ENCODE assay signal across 13 cellular contexts in the genomic region with DNA sequence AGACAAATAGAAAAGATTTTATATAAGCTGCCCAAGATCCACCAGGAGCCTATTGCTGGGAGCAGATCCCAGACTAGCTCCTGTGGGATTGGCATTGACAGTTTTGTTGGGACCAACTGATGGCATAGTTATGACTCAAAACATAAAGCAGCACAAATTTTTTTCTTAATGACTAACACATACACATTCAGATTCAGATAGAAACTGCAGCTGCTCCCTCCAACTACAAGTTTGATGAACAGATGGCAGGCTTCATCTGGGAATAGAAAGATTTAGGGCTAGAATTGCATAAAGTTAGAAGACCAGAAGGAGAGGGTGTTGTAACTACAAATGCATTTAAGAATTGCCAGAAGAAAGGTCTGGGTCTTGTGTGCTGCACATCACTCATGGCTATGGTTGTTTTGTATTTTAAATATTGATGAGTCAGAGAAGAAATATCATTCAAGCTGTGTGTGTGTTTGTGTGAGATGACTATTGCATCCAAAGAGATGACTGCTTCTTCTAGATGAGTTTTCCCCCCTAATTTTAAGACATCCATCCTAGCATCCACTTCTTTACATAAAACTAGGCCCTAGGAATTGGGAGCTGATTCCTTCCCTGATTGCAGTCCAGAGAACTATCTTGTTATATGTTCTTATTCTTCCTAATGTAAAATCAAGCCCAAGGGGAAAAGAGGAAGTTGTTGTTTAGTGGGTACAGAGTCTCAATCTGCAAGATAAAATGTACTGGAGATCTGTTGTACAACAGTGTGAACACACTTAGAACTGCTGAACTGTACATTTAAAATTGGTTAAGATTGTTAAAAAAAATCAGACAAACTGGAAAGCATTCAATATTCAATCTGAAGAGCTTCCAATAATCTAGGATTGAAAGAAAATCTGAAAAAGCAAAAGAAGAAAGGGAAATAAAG.
A peak's percentile ranks its signal among the peaks of the same experiment; 100 is the strongest.
DNase-seq lines count a peak whose midpoint lies in the region; ATAC-seq, FAIRE-seq and TF ChIP-seq lines count a peak whose summit lies in the region.
"Had no signal": no experiment of that assay in that cellular context is flagged by ENCODE, and none has a peak within 500 bp of the region (broad histone marks: within the 10 kb centered on the region; RNA-seq: fewer than 3 reads in every experiment).

No MANE protein-coding gene starts in this region.

- DNase-seq in LHCN-M2 (ENCODE audit: low read depth) (peak; percentile 59), left kidney (ENCODE audit: low read depth, low spot score) (peak; percentile 23), left lung (no peak), osteocyte (ENCODE audit: extremely low spot score, unreplicated experiment) (no peak), ACHN (no peak), kidney (no peak)
- DNase-seq: dermis blood vessel endothelial cell, DMS153, NCI-H1417 had no signal

- H3K4me1 ChIP-seq in left lung: no peaks in the 10 kb centered on the region
- no peaks in the 10 kb centered on the region for H3K4me1 ChIP-seq in kidney (ENCODE audit: control insufficient read depth in 1 of 2, insufficient read depth in 1 of 2, low read depth in 1 of 2, low read length in 2 of 2)
- H3K4me1 ChIP-seq: vagina had no signal

- ATAC-seq in GM18508 (IDR thresholded peaks at IDR 0.05; ENCODE audit: insufficient read depth, unreplicated experiment) (peak; percentile 59), HG02642 (IDR thresholded peaks at IDR 0.05; ENCODE audit: poor library complexity, unreplicated experiment) (peak; percentile 64), left lung (no peak)

- H3K27ac ChIP-seq in left lung (no peak overlapping the region), kidney (ENCODE audit: low read depth in 2 of 2, low read length in 2 of 2) (no peak overlapping the region)
- H3K27ac ChIP-seq: vagina had no signal

- H3K9me3 ChIP-seq in left lung (peaks cover 0 to 3% of the 10 kb centered on the region in 2 donors), kidney (ENCODE audit: control insufficient read depth in 1 of 2, low read length in 2 of 2) (no peaks in the 10 kb centered on the region)
- H3K9me3 ChIP-seq: vagina had no signal

- H3K36me3 ChIP-seq in left lung (no peaks in the 10 kb centered on the region), kidney (ENCODE audit: control insufficient read depth in 1 of 2, insufficient read depth in 2 of 2, low read length in 2 of 2) (no peaks in the 10 kb centered on the region)
- H3K36me3 ChIP-seq: vagina had no signal

- H3K27me3 ChIP-seq in left lung: no peaks in the 10 kb centered on the region
- H3K27me3 ChIP-seq: vagina had no signal

- in situ Hi-C loops in ACHN (cut with HindIII; ENCODE audit: low pct_ligation_motif_present, low pct_unique_long_range_greater_than_20kb, low sequenced_read_pairs): no loop called here

- intact Hi-C loops in left lung (cut with DNase I) (no loop called here), kidney (cut with DNase I) (no loop called here)

- TF ChIP-seq CTCF in left lung (IDR thresholded peaks at IDR 0.05) (no peak), osteocyte (IDR thresholded peaks at IDR 0.05) (no peak), kidney (IDR thresholded peaks at IDR 0.05; ENCODE audit: borderline replicate concordance, extremely low read depth, insufficient read depth) (no peak)

- no peak overlapping the region for H3K27ac Mint-ChIP-seq in osteocyte (ENCODE audit: unreplicated experiment)

- no peak overlapping the region for H3K4me3 Mint-ChIP-seq in osteocyte (ENCODE audit: unreplicated experiment)

- H3K4me3 ChIP-seq in left lung: no peak overlapping the region
- H3K4me3 ChIP-seq in kidney (ENCODE audit: low read length in 2 of 2): no peak overlapping the region
- H3K4me3 ChIP-seq: vagina had no signal

- no peak for FAIRE-seq in kidney (lab: Jason Lieb, UNC)

- no peak overlapping the region for H3K9ac ChIP-seq in kidney (ENCODE audit: low read length in 2 of 2)

- H3K9me3 Mint-ChIP-seq in osteocyte (ENCODE audit: unreplicated experiment): peaks cover 13% of the 10 kb centered on the region

- H3K36me3 Mint-ChIP-seq in osteocyte (ENCODE audit: unreplicated experiment): no peaks in the 10 kb centered on the region

- H3K27me3 Mint-ChIP-seq in osteocyte (ENCODE audit: unreplicated experiment): no peaks in the 10 kb centered on the region
- H3K27me3 Mint-ChIP-seq: IgD-negative memory B cell had no signal

- no peaks in the 10 kb centered on the region for H3K4me1 Mint-ChIP-seq in osteocyte (ENCODE audit: unreplicated experiment)

Comparison
In these comparisons a context has a peak if more than half of its experiments do, and no peak if none do; other contexts are left out.
1. DNase-seq: peak in LHCN-M2 (single experiment) and left kidney (single experiment); none in left lung (0 of 2), osteocyte (single experiment), ACHN (single experiment) and kidney (single experiment).